In genomic region chr1:16156848-16157495, GRCh38 we compare ENCODE assay signal across 1 cellular context.
TF ChIP-seq lines count a peak whose summit lies in the region.

No MANE protein-coding gene starts in this region.

TF ChIP-seq in GM23338, 12 proteins besides CTCF, POLR2A, EP300 and RAD21 (continued from another document):
- no peak for TF ChIP-seq ETS1 (IDR thresholded peaks at IDR 0.05)
- TF ChIP-seq EZH2phosphoT487 (IDR thresholded peaks at IDR 0.05; ENCODE audit: unreplicated experiment): no peak
- TF ChIP-seq EZH2 (IDR thresholded peaks at IDR 0.05; ENCODE audit: low read depth, unreplicated experiment): no peak
- TF ChIP-seq ZNF331 (CRISPR knock-in tag; IDR thresholded peaks at IDR 0.05; ENCODE audit: low read depth): no peak
